17 cellular contexts compared by ENCODE assay signal in the genomic region with DNA sequence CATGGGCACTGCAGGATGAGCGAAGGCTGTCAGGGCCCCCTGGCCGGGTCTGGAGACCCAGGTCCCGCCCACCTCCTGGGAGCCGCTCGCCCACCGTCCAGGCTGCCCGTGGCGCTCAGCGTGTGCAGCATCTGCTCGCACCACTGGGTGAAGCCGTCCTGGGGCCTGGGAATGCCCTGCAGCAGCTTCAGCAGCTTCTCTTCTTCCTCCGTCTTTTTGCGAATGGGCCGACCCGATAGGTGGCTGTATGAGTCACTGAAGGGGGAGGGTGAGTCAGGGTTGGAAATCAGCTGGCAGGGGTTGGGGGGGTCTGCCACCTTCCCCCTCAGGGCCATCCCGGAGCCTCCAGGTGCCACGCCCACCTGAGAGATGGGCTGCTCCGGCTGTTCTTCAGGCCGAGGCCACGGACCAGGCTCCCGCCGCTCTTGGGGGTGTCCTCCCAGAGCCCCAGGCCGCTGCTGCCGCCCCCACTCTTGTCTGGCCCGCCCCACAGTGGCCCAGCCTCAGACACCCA. TPM values are rescaled to one million over a fixed set of nuclear protein-coding genes. Genes with fewer than 3 reads are reported as not detected.
DNase-seq lines count a peak whose midpoint lies in the region; ATAC-seq and TF ChIP-seq lines count a peak whose summit lies in the region.
"Had no signal": no experiment of that assay in that cellular context is flagged by ENCODE, and none has a peak within 500 bp of the region (broad histone marks: within the 10 kb centered on the region; RNA-seq: fewer than 3 reads in every experiment).

No MANE protein-coding gene starts in this region.

- H3K4me1 ChIP-seq in endodermal cell (ENCODE audit: control insufficient read depth, insufficient read depth, low read length), result no peaks in the 10 kb centered on the region

- no peak overlapping the region for H3K4me3 ChIP-seq in endodermal cell (ENCODE audit: low read length)
- H3K4me3 ChIP-seq in brain microvascular endothelial cell (ENCODE audit: low read depth, low read length), result no peak overlapping the region
- H3K4me3 ChIP-seq: cardiac muscle cell, gastroesophageal sphincter, testis had no signal

- H3K36me3 ChIP-seq in endodermal cell (ENCODE audit: control insufficient read depth, insufficient read depth, low read length) (peaks cover 62% of the 10 kb centered on the region), brain microvascular endothelial cell (replicated peaks) (peaks cover 80% of the 10 kb centered on the region)

- intact Hi-C loops in activated T-helper 2 cell treated with anti-CD3 and anti-CD28 coated beads, Interferon-gamma antibody, Interleukin-2, Interleukin-4, amounts not matched to agents 10 μg/mL and 5 μg/mL and 100 μg/mL, durations not matched to agents 14 hours and 24 hours and 36 hours (cut with micrococcal nuclease), result no loop called here

- H3K27ac ChIP-seq in endodermal cell (ENCODE audit: low read depth, low read length) (peak overlapping the region; percentile 17), brain microvascular endothelial cell (no peak overlapping the region)
- H3K27ac ChIP-seq: cardiac muscle cell, testis had no signal

- H3K27me3 ChIP-seq in endodermal cell (ENCODE audit: control insufficient read depth, insufficient read depth, low read length, poor library complexity, severe bottlenecking) (no peaks in the 10 kb centered on the region), brain microvascular endothelial cell (replicated peaks) (no peaks in the 10 kb centered on the region)
- H3K27me3 ChIP-seq: cardiac muscle cell, gastroesophageal sphincter, testis had no signal

- in situ Hi-C loops in brain microvascular endothelial cell (cut with HindIII; ENCODE audit: low pct_ligation_motif_present, low sequenced_read_pairs), result no loop called here

- no peaks in the 10 kb centered on the region for H3K27me3 Mint-ChIP-seq in endodermal cell (ENCODE audit: insufficient read depth)
- no peaks in the 10 kb centered on the region for H3K27me3 Mint-ChIP-seq in stimulated activated naive B cell treated with anti-CD40 and anti-IgM and Interleukin-4, amounts not matched to agents 10 μg/mL and 1 μg/mL and 100 μg/mL, for 72 hours
- H3K27me3 Mint-ChIP-seq in activated T-helper 2 cell treated with anti-CD3 and anti-CD28 coated beads, Interferon-gamma antibody, Interleukin-2, Interleukin-4, amounts not matched to agents 10 μg/mL and 5 μg/mL and 100 μg/mL, durations not matched to agents 14 hours and 24 hours and 36 hours (ENCODE audit: low read depth), result no peaks in the 10 kb centered on the region

- no peak for ATAC-seq in stimulated activated naive B cell treated with anti-CD40 and anti-IgM and Interleukin-4, amounts not matched to agents 10 μg/mL and 1 μg/mL and 100 μg/mL, for 72 hours (replicated peaks)
- no peak for ATAC-seq in GM19351 (IDR thresholded peaks at IDR 0.05; ENCODE audit: unreplicated experiment)
- ATAC-seq: gastroesophageal sphincter had no signal

- H3K4me3 Mint-ChIP-seq in endodermal cell, result no peak overlapping the region
- H3K4me3 Mint-ChIP-seq in stimulated activated naive B cell treated with anti-CD40 and anti-IgM and Interleukin-4, amounts not matched to agents 10 μg/mL and 1 μg/mL and 100 μg/mL, for 72 hours, result no peak overlapping the region
- H3K4me3 Mint-ChIP-seq in activated T-helper 2 cell treated with anti-CD3 and anti-CD28 coated beads, Interferon-gamma antibody, Interleukin-2, Interleukin-4, amounts not matched to agents 10 μg/mL and 5 μg/mL and 100 μg/mL, durations not matched to agents 14 hours and 24 hours and 36 hours (ENCODE audit: low read depth), result no peak overlapping the region

- peak; percentile 32 for DNase-seq in activated T-cell treated with anti-CD3 and anti-CD28 coated beads for 4 hours
- DNase-seq in activated T-cell treated with anti-CD3 and anti-CD28 coated beads, Interleukin-2, amount 50 U/mL, for 1 hour, result no peak
- DNase-seq in RKO (ENCODE audit: low spot score), result peak; percentile 70
- DNase-seq in endodermal cell, result peak; percentile 56
- DNase-seq in stimulated activated naive B cell treated with anti-CD40 and anti-IgM and Interleukin-4, amounts not matched to agents 10 μg/mL and 1 μg/mL and 100 μg/mL, for 72 hours, result no peak
- DNase-seq in brain microvascular endothelial cell, result no peak
- DNase-seq in activated T-helper 2 cell treated with anti-CD3 and anti-CD28 coated beads, Interferon-gamma antibody, Interleukin-2, Interleukin-4, amounts not matched to agents 10 μg/mL and 5 μg/mL and 100 μg/mL, durations not matched to agents 14 hours and 24 hours and 36 hours (ENCODE audit: low spot score), result no peak
- DNase-seq: activated naive CD4-positive, alpha-beta T cell; COR-L47; T-helper 1 cell; testis had no signal

- 88 to 89% methylated on average over 3 to 25 of the region's 25 CpGs for WGBS in endodermal cell (ENCODE audit: insufficient coverage in 1 of 2, insufficient read length in 1 of 2), 2 experiments

- H3K4me1 Mint-ChIP-seq in endodermal cell, result peaks cover 2% of the 10 kb centered on the region
- H3K4me1 Mint-ChIP-seq in stimulated activated naive B cell treated with anti-CD40 and anti-IgM and Interleukin-4, amounts not matched to agents 10 μg/mL and 1 μg/mL and 100 μg/mL, for 72 hours, result peaks cover 9 to 38% of the 10 kb centered on the region in 2 donors
- H3K4me1 Mint-ChIP-seq in activated T-helper 2 cell treated with anti-CD3 and anti-CD28 coated beads, Interferon-gamma antibody, Interleukin-2, Interleukin-4, amounts not matched to agents 10 μg/mL and 5 μg/mL and 100 μg/mL, durations not matched to agents 14 hours and 24 hours and 36 hours (ENCODE audit: low read depth), result peaks cover 5% of the 10 kb centered on the region

- H3K9ac ChIP-seq in endodermal cell (ENCODE audit: extremely low read depth, low read length, poor library complexity, severe bottlenecking), result no peak overlapping the region

- peaks cover 34% of the 10 kb centered on the region for H3K36me3 Mint-ChIP-seq in endodermal cell (ENCODE audit: low read depth)
- peaks cover 36 to 46% of the 10 kb centered on the region in 2 donors for H3K36me3 Mint-ChIP-seq in stimulated activated naive B cell treated with anti-CD40 and anti-IgM and Interleukin-4, amounts not matched to agents 10 μg/mL and 1 μg/mL and 100 μg/mL, for 72 hours
- peaks cover 48% of the 10 kb centered on the region for H3K36me3 Mint-ChIP-seq in activated T-helper 2 cell treated with anti-CD3 and anti-CD28 coated beads, Interferon-gamma antibody, Interleukin-2, Interleukin-4, amounts not matched to agents 10 μg/mL and 5 μg/mL and 100 μg/mL, durations not matched to agents 14 hours and 24 hours and 36 hours (ENCODE audit: low read depth)

- TF ChIP-seq CTCF in endodermal cell (conservative IDR thresholded peaks at IDR 0.05) (no peak), brain microvascular endothelial cell (IDR thresholded peaks at IDR 0.05; ENCODE audit: low read depth, low read length, missing control alignments) (no peak)

- H3K9me3 ChIP-seq in endodermal cell (ENCODE audit: control insufficient read depth, low read length), result no peaks in the 10 kb centered on the region
- H3K9me3 ChIP-seq: gastroesophageal sphincter, testis had no signal

- no peaks in the 10 kb centered on the region for H3K9me3 Mint-ChIP-seq in endodermal cell
- no peaks in the 10 kb centered on the region for H3K9me3 Mint-ChIP-seq in stimulated activated naive B cell treated with anti-CD40 and anti-IgM and Interleukin-4, amounts not matched to agents 10 μg/mL and 1 μg/mL and 100 μg/mL, for 72 hours
- H3K9me3 Mint-ChIP-seq in activated T-helper 2 cell treated with anti-CD3 and anti-CD28 coated beads, Interferon-gamma antibody, Interleukin-2, Interleukin-4, amounts not matched to agents 10 μg/mL and 5 μg/mL and 100 μg/mL, durations not matched to agents 14 hours and 24 hours and 36 hours, result no peaks in the 10 kb centered on the region

- no peak overlapping the region for H3K27ac Mint-ChIP-seq in endodermal cell
- H3K27ac Mint-ChIP-seq in stimulated activated naive B cell treated with anti-CD40 and anti-IgM and Interleukin-4, amounts not matched to agents 10 μg/mL and 1 μg/mL and 100 μg/mL, for 72 hours, result peak overlapping the region; percentile 31
- no peak overlapping the region for H3K27ac Mint-ChIP-seq in activated T-helper 2 cell treated with anti-CD3 and anti-CD28 coated beads, Interferon-gamma antibody, Interleukin-2, Interleukin-4, amounts not matched to agents 10 μg/mL and 5 μg/mL and 100 μg/mL, durations not matched to agents 14 hours and 24 hours and 36 hours

RNA-seq across cellular contexts. Expression of a gene that starts 8.7 kb away (rescaled TPM):
- 100 to 1,000 TPM; 197 to 230 TPM for total RNA-seq in endodermal cell
- polyA plus RNA-seq in endodermal cell (2013, experiment 1 of 2), result 186 TPM
- 184 TPM for polyA plus RNA-seq in endodermal cell (2013, experiment 2 of 2)
- 221 and 224 TPM in 2 replicates for total RNA-seq in activated T-helper 2 cell treated with anti-CD3 and anti-CD28 coated beads, Interferon-gamma antibody, Interleukin-2, Interleukin-4, amounts not matched to agents 10 μg/mL and 5 μg/mL and 100 μg/mL, durations not matched to agents 14 hours and 24 hours and 36 hours

RNA-seq across cellular contexts. Expression of a gene that starts 11.8 kb away (rescaled TPM):
- total RNA-seq in endodermal cell, result 100 to 1,000 TPM in 1 of 2 donors, 10 to 100 TPM in 1; 90.0 to 101 TPM
- 58.7 TPM for polyA plus RNA-seq in endodermal cell (2013, experiment 1 of 2)
- polyA plus RNA-seq in endodermal cell (2013, experiment 2 of 2), result 48.4 TPM
- total RNA-seq in activated T-helper 2 cell treated with anti-CD3 and anti-CD28 coated beads, Interferon-gamma antibody, Interleukin-2, Interleukin-4, amounts not matched to agents 10 μg/mL and 5 μg/mL and 100 μg/mL, durations not matched to agents 14 hours and 24 hours and 36 hours, result 51.0 and 53.9 TPM in 2 replicates

RNA-seq across cellular contexts. Expression of a gene that starts 23.6 kb away (rescaled TPM):
- total RNA-seq in endodermal cell, result 10 to 100 TPM; 51.7 to 59.2 TPM
- 49.0 TPM for polyA plus RNA-seq in endodermal cell (2013, experiment 1 of 2)
- 43.2 TPM for polyA plus RNA-seq in endodermal cell (2013, experiment 2 of 2)
- total RNA-seq in activated T-helper 2 cell treated with anti-CD3 and anti-CD28 coated beads, Interferon-gamma antibody, Interleukin-2, Interleukin-4, amounts not matched to agents 10 μg/mL and 5 μg/mL and 100 μg/mL, durations not matched to agents 14 hours and 24 hours and 36 hours, result 67.6 and 68.7 TPM in 2 replicates

RNA-seq across cellular contexts. Expression of a gene that starts 26.0 kb away (rescaled TPM):
- not detected for total RNA-seq in endodermal cell
- 5.3 TPM for polyA plus RNA-seq in endodermal cell (2013, experiment 1 of 2)
- polyA plus RNA-seq in endodermal cell (2013, experiment 2 of 2), result 4.4 TPM
- not detected in 2 replicates for total RNA-seq in activated T-helper 2 cell treated with anti-CD3 and anti-CD28 coated beads, Interferon-gamma antibody, Interleukin-2, Interleukin-4, amounts not matched to agents 10 μg/mL and 5 μg/mL and 100 μg/mL, durations not matched to agents 14 hours and 24 hours and 36 hours
- total RNA-seq: cardiac muscle cell, kidney epithelial cell, osteocyte had no signal
- polyA plus RNA-seq: cardiac muscle cell had no signal

RNA-seq across cellular contexts. Expression of a gene that starts 38.0 kb away (rescaled TPM):
- total RNA-seq in endodermal cell, result under 1 TPM in 1 of 2 donors, not detected in 1; 0.33 TPM
- polyA plus RNA-seq in endodermal cell (2013, experiment 1 of 2), result 0.89 TPM
- polyA plus RNA-seq in endodermal cell (2013, experiment 2 of 2), result 0.41 TPM
- 0.14 TPM in 1 of 2 replicates, not detected in the other for total RNA-seq in activated T-helper 2 cell treated with anti-CD3 and anti-CD28 coated beads, Interferon-gamma antibody, Interleukin-2, Interleukin-4, amounts not matched to agents 10 μg/mL and 5 μg/mL and 100 μg/mL, durations not matched to agents 14 hours and 24 hours and 36 hours
- total RNA-seq: cardiac muscle cell, gastroesophageal sphincter, HT-29, kidney epithelial cell, osteocyte had no signal

Comparison
In these comparisons a context has a peak if more than half of its experiments do, and no peak if none do; other contexts are left out.
1. DNase-seq: peak in activated T-cell treated with anti-CD3 and anti-CD28 coated beads for 4 hours (single experiment), RKO (single experiment) and endodermal cell (single experiment); none in activated T-cell treated with anti-CD3 and anti-CD28 coated beads, Interleukin-2, amount 50 U/mL, for 1 hour (single experiment), stimulated activated naive B cell treated with anti-CD40 and anti-IgM and Interleukin-4, amounts not matched to agents 10 μg/mL and 1 μg/mL and 100 μg/mL, for 72 hours (single experiment), brain microvascular endothelial cell (single experiment) and activated T-helper 2 cell treated with anti-CD3 and anti-CD28 coated beads, Interferon-gamma antibody, Interleukin-2, Interleukin-4, amounts not matched to agents 10 μg/mL and 5 μg/mL and 100 μg/mL, durations not matched to agents 14 hours and 24 hours and 36 hours (single experiment).